Comparison of ENCODE assay signal across 1 cellular context in the genomic region with DNA sequence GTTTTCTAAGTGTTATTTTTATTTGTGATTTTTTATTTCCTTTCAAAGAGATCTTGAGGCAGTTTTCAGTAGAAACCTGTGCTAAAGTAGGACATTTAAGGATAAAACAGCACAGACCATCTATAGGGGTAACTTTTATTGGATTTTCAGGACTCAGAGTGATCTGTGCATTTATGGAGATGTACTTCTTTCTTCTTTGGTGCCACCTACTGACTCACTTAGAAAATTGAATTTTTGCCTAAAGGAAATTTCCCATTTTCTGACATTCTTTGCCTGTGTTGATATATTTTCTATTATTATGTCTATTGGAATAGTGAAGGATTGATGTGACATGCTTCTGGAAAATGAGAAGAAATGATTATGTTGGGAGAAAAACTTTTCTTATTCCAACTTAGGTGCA.
TF ChIP-seq lines count a peak whose summit lies in the region.

No MANE protein-coding gene starts in this region.

TF ChIP-seq in K562, 482 proteins besides CTCF, POLR2A, EP300 and RAD21 (continued from another document):
- TF ChIP-seq, protein P1, sequence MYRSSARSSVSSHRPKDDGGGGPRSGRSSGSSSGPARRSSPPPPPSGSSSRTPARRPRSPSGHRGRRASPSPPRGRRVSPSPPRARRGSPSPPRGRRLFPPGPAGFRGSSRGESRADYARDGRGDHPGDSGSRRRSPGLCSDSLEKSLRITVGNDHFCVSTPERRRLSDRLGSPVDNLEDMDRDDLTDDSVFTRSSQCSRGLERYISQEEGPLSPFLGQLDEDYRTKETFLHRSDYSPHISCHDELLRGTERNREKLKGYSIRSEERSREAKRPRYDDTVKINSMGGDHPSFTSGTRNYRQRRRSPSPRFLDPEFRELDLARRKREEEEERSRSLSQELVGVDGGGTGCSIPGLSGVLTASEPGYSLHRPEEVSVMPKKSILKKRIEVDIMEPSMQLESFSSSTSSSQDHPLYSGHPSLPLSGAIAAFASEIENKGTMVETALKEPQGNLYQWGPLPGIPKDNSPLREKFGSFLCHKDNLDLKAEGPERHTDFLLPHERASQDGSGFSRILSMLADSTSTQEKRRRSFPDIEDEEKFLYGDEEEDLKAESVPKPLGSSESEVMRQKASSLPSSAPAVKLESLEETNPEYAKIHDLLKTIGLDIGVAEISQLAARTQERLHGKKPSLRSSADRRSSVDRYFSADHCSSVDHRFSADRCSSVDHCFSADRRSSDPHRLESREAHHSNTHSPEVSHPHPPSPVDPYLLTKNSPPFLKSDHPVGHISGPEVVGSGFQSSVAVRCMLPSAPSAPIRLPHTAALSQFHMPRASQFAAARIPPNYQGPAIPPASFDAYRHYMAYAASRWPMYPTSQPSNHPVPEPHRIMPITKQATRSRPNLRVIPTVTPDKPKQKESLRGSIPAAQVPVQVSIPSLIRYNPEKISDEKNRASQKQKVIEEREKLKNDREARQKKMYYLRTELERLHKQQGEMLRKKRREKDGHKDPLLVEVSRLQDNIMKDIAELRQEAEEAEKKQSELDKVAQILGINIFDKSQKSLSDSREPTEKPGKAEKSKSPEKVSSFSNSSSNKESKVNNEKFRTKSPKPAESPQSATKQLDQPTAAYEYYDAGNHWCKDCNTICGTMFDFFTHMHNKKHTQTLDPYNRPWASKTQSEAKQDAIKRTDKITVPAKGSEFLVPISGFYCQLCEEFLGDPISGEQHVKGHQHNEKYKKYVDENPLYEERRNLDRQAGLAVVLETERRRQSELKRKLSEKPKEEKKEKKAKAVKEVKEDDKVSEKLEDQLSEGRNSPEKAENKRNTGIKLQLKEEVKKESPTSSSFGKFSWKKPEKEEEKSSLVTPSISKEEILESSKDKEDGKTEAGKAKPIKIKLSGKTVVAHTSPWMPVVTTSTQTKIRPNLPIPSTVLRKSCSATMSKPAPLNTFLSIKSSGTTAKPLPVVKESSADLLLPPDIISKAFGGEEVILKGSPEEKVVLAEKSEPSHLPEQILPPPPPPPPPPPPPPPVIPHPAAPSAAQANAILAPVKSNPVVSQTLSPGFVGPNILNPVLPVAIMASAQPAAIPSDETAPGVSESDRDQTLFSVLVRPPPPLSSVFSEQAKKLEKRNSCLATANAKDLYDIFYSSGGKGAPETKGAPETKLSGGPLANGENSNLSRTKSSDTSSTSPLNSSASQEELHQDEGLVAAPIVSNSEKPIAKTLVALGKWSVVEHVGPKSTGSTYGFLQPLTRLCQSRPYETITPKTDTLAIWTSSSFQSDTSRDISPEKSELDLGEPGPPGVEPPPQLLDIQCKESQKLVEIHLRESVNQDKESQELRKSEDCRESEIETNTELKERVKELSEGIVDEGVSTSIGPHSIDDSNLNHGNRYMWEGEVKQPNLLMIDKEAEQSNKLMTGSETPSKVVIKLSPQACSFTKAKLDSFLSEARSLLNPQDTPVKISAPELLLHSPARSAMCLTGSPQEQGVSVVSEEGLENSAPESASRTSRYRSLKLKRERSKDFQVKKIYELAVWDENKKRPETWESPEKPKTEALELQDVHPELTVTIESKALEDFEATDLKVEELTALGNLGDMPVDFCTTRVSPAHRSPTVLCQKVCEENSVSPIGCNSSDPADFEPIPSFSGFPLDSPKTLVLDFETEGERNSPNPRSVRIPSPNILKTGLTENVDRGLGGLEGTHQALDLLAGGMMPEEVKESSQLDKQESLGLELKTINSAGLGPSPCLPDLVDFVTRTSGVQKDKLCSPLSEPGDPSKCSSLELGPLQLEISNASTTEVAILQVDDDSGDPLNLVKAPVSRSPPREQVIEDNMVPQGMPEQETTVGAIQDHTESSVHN (IDR thresholded peaks at IDR 0.05; ENCODE audit: borderline replicate concordance in 1 of 2, low read depth in 1 of 2): no peak
- TF ChIP-seq U2AF1 (optimal IDR thresholded peaks at IDR 0.05; ENCODE audit: low read depth, low read length) (no peak), FOXP4 (CRISPR knock-in tag; IDR thresholded peaks at IDR 0.05; ENCODE audit: borderline replicate concordance) (no peak)
